Comparison of ENCODE assay signal across 1 cellular context in genomic region chr1:31407029-31407626, GRCh38.
TF ChIP-seq lines count a peak whose summit lies in the region.

No MANE protein-coding gene starts in this region.

TF ChIP-seq in K562, 482 proteins besides CTCF, POLR2A, EP300 and RAD21:
- peak; percentile 19; the same call in 1 of the 2 replicates for TF ChIP-seq MGA (IDR thresholded peaks at IDR 0.05)
- no peak for TF ChIP-seq ZNF175 (CRISPR knock-in tag; IDR thresholded peaks at IDR 0.05; ENCODE audit: low read depth)
- peak; percentile 42 for TF ChIP-seq EGR1 (conservative IDR thresholded peaks at IDR 0.05)
- TF ChIP-seq ETV1 (tag; conservative IDR thresholded peaks at IDR 0.05; ENCODE audit: low read depth) = 0 out of 2 replicates have a peak, but pooled peaks have one; percentile 33
TF ChIP-seq in K562: peak in this region for 3.
